ENCODE assay signal across 8 cellular contexts in genomic region chr12:48118491-48118890, GRCh38. TPM values are rescaled to one million over a fixed set of nuclear protein-coding genes. Genes with fewer than 3 reads are reported as not detected.
DNase-seq lines count a peak whose midpoint lies in the region; ATAC-seq and TF ChIP-seq lines count a peak whose summit lies in the region.

No MANE protein-coding gene starts in this region.

- no peak for ATAC-seq in GM21360 (IDR thresholded peaks at IDR 0.05; ENCODE audit: unreplicated experiment)
- no peak for ATAC-seq in GM19351 (IDR thresholded peaks at IDR 0.05; ENCODE audit: unreplicated experiment)

- intact Hi-C loops in ascending aorta (cut with DNase I): no loop called here

- H3K4me3 ChIP-seq in BE2C (ENCODE audit: low read depth, low read length): peak overlapping the region; percentile 79
- H3K4me3 ChIP-seq in HUES64 (ENCODE audit: low read length): peak overlapping the region; percentile 69
- H3K4me3 ChIP-seq in ascending aorta: peak overlapping the region in 1 of 2 donors; percentile 79
- peak overlapping the region; percentile 36 to 90 for H3K4me3 ChIP-seq in muscle layer of colon (ENCODE audit: low read depth in 1 of 2, low read length in 2 of 2)

- H3K4me1 ChIP-seq in BE2C (no peaks in the 10 kb centered on the region; the same call in 1 of the 2 replicates), HUES64 (ENCODE audit: insufficient read depth, low read length) (peaks cover 11% of the 10 kb centered on the region), ascending aorta (peaks cover 2 to 5% of the 10 kb centered on the region in 2 donors), muscle layer of colon (ENCODE audit: insufficient read depth, low read length) (peaks cover 13% of the 10 kb centered on the region)

- TF ChIP-seq CTCF in BE2C (IDR thresholded peaks at IDR 0.05; ENCODE audit: low read depth, low read length) (no peak), ascending aorta (IDR thresholded peaks at IDR 0.05) (no peak)

- DNase-seq in BE2C (no peak), ascending aorta (ENCODE audit: low spot score in 2 of 2) (no peak), activated gamma-delta T cell (lab: John Stamatoyannopoulos, UW) (no peak), iPS-NIHi7 (ENCODE audit: extremely low spot score) (no peak)

- H3K27me3 ChIP-seq in BE2C (peaks cover 48% of the 10 kb centered on the region), HUES64 (ENCODE audit: insufficient read depth, low read length) (no peaks in the 10 kb centered on the region), ascending aorta (no peaks in the 10 kb centered on the region), muscle layer of colon (ENCODE audit: control insufficient read depth in 1 of 2, insufficient read depth in 2 of 2, low read length in 2 of 2) (no peaks in the 10 kb centered on the region)

- no peak overlapping the region for H3K27ac ChIP-seq in HUES64 (ENCODE audit: low read depth, low read length)
- peak overlapping the region; percentile 9 to 20 for H3K27ac ChIP-seq in ascending aorta
- peak overlapping the region; percentile 66 for H3K27ac ChIP-seq in muscle layer of colon (ENCODE audit: low read depth, low read length)

- H3K9me3 ChIP-seq in BE2C (no peaks in the 10 kb centered on the region), HUES64 (ENCODE audit: insufficient read depth, low read depth, low read length) (no peaks in the 10 kb centered on the region), ascending aorta (no peaks in the 10 kb centered on the region), muscle layer of colon (ENCODE audit: low read length) (no peaks in the 10 kb centered on the region)

- 67% methylated on average over 2 of the region's 3 CpGs for WGBS in HUES64

- H3K36me3 ChIP-seq in BE2C: peaks cover 12% of the 10 kb centered on the region
- peaks cover 12% of the 10 kb centered on the region for H3K36me3 ChIP-seq in HUES64 (ENCODE audit: insufficient read depth, low read length)
- peaks cover under 1 to 10% of the 10 kb centered on the region in 2 donors for H3K36me3 ChIP-seq in ascending aorta
- peaks cover 10% of the 10 kb centered on the region for H3K36me3 ChIP-seq in muscle layer of colon (ENCODE audit: insufficient read depth, low read length)

- no peak overlapping the region for H3K9ac ChIP-seq in HUES64 (ENCODE audit: low read depth, low read length)
- peak overlapping the region; percentile 45 for H3K9ac ChIP-seq in muscle layer of colon (ENCODE audit: low read length)

RNA-seq across cellular contexts. Expression of gene PFKM, which starts 0.7 kb away (rescaled TPM):
- 109 TPM for polyA plus RNA-seq in BE2C (2012; ENCODE audit: insufficient read depth, insufficient read length, low read depth)
- 43.1 TPM for polyA plus RNA-seq in HUES64 (2013, experiment 1 of 2)
- 51.7 TPM for polyA plus RNA-seq in HUES64 (2013, experiment 2 of 2)
- 19.6 TPM for total RNA-seq in ascending aorta

RNA-seq across cellular contexts. Expression of gene SENP1, which starts 12.6 kb away (rescaled TPM):
- 7.1 TPM for polyA plus RNA-seq in BE2C (2012; ENCODE audit: insufficient read depth, insufficient read length, low read depth)
- 24.0 TPM for polyA plus RNA-seq in HUES64 (2013, experiment 1 of 2)
- polyA plus RNA-seq in HUES64 (2013, experiment 2 of 2): 25.8 TPM
- 11.3 TPM for total RNA-seq in ascending aorta

RNA-seq across cellular contexts. Expression of gene ASB8, which starts 38.8 kb away (rescaled TPM):
- polyA plus RNA-seq in BE2C (2012; ENCODE audit: insufficient read depth, insufficient read length, low read depth): 43.2 TPM
- 6.5 TPM for polyA plus RNA-seq in HUES64 (2013, experiment 1 of 2)
- polyA plus RNA-seq in HUES64 (2013, experiment 2 of 2): 5.9 TPM
- total RNA-seq in ascending aorta: 23.7 TPM
